Comparison of ENCODE assay signal across 1 cellular context in genomic region chr17:48547839-48548686, GRCh38.
TF ChIP-seq lines count a peak whose summit lies in the region.

No MANE protein-coding gene starts in this region.

TF ChIP-seq in K562, 482 proteins besides CTCF, POLR2A, EP300 and RAD21 (continues in another document):
- TF ChIP-seq, protein P1, sequence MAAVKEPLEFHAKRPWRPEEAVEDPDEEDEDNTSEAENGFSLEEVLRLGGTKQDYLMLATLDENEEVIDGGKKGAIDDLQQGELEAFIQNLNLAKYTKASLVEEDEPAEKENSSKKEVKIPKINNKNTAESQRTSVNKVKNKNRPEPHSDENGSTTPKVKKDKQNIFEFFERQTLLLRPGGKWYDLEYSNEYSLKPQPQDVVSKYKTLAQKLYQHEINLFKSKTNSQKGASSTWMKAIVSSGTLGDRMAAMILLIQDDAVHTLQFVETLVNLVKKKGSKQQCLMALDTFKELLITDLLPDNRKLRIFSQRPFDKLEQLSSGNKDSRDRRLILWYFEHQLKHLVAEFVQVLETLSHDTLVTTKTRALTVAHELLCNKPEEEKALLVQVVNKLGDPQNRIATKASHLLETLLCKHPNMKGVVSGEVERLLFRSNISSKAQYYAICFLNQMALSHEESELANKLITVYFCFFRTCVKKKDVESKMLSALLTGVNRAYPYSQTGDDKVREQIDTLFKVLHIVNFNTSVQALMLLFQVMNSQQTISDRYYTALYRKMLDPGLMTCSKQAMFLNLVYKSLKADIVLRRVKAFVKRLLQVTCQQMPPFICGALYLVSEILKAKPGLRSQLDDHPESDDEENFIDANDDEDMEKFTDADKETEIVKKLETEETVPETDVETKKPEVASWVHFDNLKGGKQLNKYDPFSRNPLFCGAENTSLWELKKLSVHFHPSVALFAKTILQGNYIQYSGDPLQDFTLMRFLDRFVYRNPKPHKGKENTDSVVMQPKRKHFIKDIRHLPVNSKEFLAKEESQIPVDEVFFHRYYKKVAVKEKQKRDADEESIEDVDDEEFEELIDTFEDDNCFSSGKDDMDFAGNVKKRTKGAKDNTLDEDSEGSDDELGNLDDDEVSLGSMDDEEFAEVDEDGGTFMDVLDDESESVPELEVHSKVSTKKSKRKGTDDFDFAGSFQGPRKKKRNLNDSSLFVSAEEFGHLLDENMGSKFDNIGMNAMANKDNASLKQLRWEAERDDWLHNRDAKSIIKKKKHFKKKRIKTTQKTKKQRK (IDR thresholded peaks at IDR 0.05; ENCODE audit: borderline replicate concordance, low read depth, low read length) = no peak
- no peak for TF ChIP-seq RBM14 (IDR thresholded peaks at IDR 0.05; ENCODE audit: borderline replicate concordance, insufficient read depth, low read depth, low read length)
- TF ChIP-seq, protein P2, sequence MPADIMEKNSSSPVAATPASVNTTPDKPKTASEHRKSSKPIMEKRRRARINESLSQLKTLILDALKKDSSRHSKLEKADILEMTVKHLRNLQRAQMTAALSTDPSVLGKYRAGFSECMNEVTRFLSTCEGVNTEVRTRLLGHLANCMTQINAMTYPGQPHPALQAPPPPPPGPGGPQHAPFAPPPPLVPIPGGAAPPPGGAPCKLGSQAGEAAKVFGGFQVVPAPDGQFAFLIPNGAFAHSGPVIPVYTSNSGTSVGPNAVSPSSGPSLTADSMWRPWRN (IDR thresholded peaks at IDR 0.05; ENCODE audit: low read depth) = no peak
- TF ChIP-seq ZNF695 (CRISPR knock-in tag; IDR thresholded peaks at IDR 0.05) = no peak
- TF ChIP-seq NCOA1 (IDR thresholded peaks at IDR 0.05; ENCODE audit: low read depth) = 0 out of 2 replicates have a peak, but pooled peaks have one; percentile 8
- TF ChIP-seq ZNF79 (CRISPR knock-in tag; IDR thresholded peaks at IDR 0.05; ENCODE audit: low read depth) = peak; percentile 20; the same call in 1 of the 2 replicates
- no peak for TF ChIP-seq ZHX1 (conservative IDR thresholded peaks at IDR 0.05; ENCODE audit: low read length)
- TF ChIP-seq ZNF780A (CRISPR knock-in tag; IDR thresholded peaks at IDR 0.05) = no peak
- no peak for TF ChIP-seq ZNF449 (CRISPR knock-in tag; IDR thresholded peaks at IDR 0.05)
- no peak for TF ChIP-seq CREB3L1 (IDR thresholded peaks at IDR 0.05; ENCODE audit: borderline replicate concordance, low read depth)
- TF ChIP-seq, protein P3, sequence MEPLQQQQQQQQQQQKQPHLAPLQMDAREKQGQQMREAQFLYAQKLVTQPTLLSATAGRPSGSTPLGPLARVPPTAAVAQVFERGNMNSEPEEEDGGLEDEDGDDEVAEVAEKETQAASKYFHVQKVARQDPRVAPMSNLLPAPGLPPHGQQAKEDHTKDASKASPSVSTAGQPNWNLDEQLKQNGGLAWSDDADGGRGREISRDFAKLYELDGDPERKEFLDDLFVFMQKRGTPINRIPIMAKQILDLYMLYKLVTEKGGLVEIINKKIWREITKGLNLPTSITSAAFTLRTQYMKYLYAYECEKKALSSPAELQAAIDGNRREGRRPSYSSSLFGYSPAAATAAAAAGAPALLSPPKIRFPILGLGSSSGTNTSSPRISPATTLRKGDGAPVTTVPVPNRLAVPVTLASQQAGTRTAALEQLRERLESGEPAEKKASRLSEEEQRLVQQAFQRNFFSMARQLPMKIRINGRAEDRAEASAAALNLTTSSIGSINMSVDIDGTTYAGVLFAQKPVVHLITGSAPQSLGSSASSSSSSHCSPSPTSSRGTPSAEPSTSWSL (CRISPR knock-in tag; IDR thresholded peaks at IDR 0.05; ENCODE audit: borderline replicate concordance) = no peak
- TF ChIP-seq GATA2 (CRISPR knock-in tag; IDR thresholded peaks at IDR 0.05) = 0 out of 2 replicates have a peak, but pooled peaks have one; percentile 19
- peak; percentile 57 for TF ChIP-seq EGR1 (conservative IDR thresholded peaks at IDR 0.05)
- peak; percentile 42; the same call in 1 of the 2 replicates for TF ChIP-seq ETV1 (tag; conservative IDR thresholded peaks at IDR 0.05; ENCODE audit: low read depth)
- peak; percentile 99 for TF ChIP-seq TOE1 (IDR thresholded peaks at IDR 0.05; ENCODE audit: borderline replicate concordance)
- TF ChIP-seq TOE1 (CRISPR knock-in tag; IDR thresholded peaks at IDR 0.05; ENCODE audit: borderline replicate concordance, low read depth) = no peak
- TF ChIP-seq NFYB (IDR thresholded peaks at IDR 0.05; ENCODE audit: extremely low read depth, insufficient read length) = no peak
- TF ChIP-seq, protein P4, sequence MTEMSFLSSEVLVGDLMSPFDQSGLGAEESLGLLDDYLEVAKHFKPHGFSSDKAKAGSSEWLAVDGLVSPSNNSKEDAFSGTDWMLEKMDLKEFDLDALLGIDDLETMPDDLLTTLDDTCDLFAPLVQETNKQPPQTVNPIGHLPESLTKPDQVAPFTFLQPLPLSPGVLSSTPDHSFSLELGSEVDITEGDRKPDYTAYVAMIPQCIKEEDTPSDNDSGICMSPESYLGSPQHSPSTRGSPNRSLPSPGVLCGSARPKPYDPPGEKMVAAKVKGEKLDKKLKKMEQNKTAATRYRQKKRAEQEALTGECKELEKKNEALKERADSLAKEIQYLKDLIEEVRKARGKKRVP (CRISPR knock-in tag; IDR thresholded peaks at IDR 0.05) = no peak
- peak; percentile 60 for TF ChIP-seq TCF3 (CRISPR knock-in tag; IDR thresholded peaks at IDR 0.05)
- no peak for TF ChIP-seq ZNF696 (CRISPR knock-in tag; conservative IDR thresholded peaks at IDR 0.05)
- TF ChIP-seq THAP12 (CRISPR knock-in tag; IDR thresholded peaks at IDR 0.05) = no peak
- TF ChIP-seq ELF2 (CRISPR knock-in tag; IDR thresholded peaks at IDR 0.05) = 0 out of 2 replicates have a peak, but pooled peaks have one; percentile 46
- peak; percentile 67; the same call in 1 of the 2 replicates for TF ChIP-seq PKNOX1 (IDR thresholded peaks at IDR 0.05)
- TF ChIP-seq, protein P5, sequence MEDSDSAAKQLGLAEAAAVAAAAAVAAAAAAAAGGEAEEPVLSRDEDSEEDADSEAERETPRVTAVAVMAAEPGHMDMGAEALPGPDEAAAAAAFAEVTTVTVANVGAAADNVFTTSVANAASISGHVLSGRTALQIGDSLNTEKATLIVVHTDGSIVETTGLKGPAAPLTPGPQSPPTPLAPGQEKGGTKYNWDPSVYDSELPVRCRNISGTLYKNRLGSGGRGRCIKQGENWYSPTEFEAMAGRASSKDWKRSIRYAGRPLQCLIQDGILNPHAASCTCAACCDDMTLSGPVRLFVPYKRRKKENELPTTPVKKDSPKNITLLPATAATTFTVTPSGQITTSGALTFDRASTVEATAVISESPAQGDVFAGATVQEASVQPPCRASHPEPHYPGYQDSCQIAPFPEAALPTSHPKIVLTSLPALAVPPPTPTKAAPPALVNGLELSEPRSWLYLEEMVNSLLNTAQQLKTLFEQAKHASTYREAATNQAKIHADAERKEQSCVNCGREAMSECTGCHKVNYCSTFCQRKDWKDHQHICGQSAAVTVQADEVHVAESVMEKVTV (CRISPR knock-in tag; IDR thresholded peaks at IDR 0.05) = no peak
- no peak for TF ChIP-seq CHD4 (IDR thresholded peaks at IDR 0.05; ENCODE audit: insufficient read depth, insufficient replicate concordance, low read depth, low read length, poor library complexity, severe bottlenecking)
